Comparison of ENCODE assay signal across 11 cellular contexts in the genomic region with DNA sequence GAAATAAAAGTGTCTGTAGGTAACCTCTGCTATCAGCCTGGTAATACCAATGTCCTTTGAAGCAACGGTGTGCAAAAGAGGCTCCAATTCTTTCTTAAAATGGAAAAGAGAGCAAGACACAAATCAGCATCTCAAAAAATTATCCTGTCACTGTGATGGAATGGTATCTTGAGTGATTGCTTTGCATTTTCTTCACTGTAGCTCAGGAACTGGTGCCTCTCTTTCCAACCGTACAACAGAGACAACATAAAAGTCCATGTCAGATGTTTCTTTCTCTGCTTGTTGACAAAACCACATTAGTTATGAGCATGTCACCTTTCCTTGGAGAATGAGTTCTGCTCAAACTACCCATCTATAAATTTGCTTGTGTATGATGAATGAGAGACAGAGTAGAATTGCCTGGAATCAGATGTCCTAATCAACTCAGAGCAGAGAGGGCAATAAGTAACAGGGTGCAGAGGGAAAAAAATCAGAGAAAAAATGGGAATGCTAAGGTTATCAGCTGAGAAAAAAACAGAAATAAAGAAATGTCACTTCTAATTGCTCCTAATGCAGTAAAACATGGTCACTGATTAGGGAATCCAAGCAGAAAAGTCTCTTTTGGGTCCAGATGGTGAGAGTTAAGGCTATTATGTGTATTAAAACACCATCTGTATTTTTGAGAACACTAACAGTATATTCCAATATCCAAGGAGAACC.
"Had no signal": no experiment of that assay in that cellular context is flagged by ENCODE, and none has a peak within 500 bp of the region (broad histone marks: within the 10 kb centered on the region; RNA-seq: fewer than 3 reads in every experiment).

No MANE protein-coding gene starts in this region.

- H3K4me3 ChIP-seq: lower lobe of right lung, thoracic aorta, upper lobe of left lung had no signal

- DNase-seq: activated naive CD4-positive, alpha-beta T cell treated with Interleukin-2 at 50 U/mL for 16 hours; activated naive CD8-positive, alpha-beta T cell treated with anti-CD3 and anti-CD28 coated beads for 36 hours; activated T-cell treated with anti-CD3 and anti-CD28 coated beads, Interleukin-2, amount 50 U/mL, for 4 hours; cortex of kidney; lower lobe of right lung; naive B cell; stimulated activated naive CD4-positive, alpha-beta T cell treated with Interleukin-2 at 50 U/mL for 16 hours; upper lobe of left lung had no signal

- H3K36me3 ChIP-seq: lower lobe of right lung, thoracic aorta, upper lobe of left lung had no signal

- H3K27me3 ChIP-seq: upper lobe of left lung had no signal

- H3K4me1 ChIP-seq: lower lobe of right lung, upper lobe of left lung had no signal

- H3K9me3 ChIP-seq: lower lobe of right lung, thoracic aorta, upper lobe of left lung had no signal

- FAIRE-seq: bronchial epithelial cell, TTC549 had no signal
